ENCODE assay signal across 8 cellular contexts in genomic region chr1:19209439-19209989, GRCh38. TPM values are rescaled to one million over a fixed set of nuclear protein-coding genes. Genes with fewer than 3 reads are reported as not detected.
DNase-seq lines count a peak whose midpoint lies in the region; ATAC-seq, FAIRE-seq and TF ChIP-seq lines count a peak whose summit lies in the region.

No MANE protein-coding gene starts in this region.

- no peak for TF ChIP-seq CTCF in ascending aorta (IDR thresholded peaks at IDR 0.05)

- ATAC-seq in HG02852 (IDR thresholded peaks at IDR 0.05; ENCODE audit: unreplicated experiment), result peak; percentile 58

- H3K36me3 ChIP-seq in ascending aorta, result peaks cover 0 to 9% of the 10 kb centered on the region in 2 donors
- H3K36me3 ChIP-seq in skeletal muscle satellite cell (ENCODE audit: insufficient read depth, low read length), result peaks cover 8% of the 10 kb centered on the region

- peak overlapping the region; percentile 90 to 95 for H3K27ac ChIP-seq in ascending aorta

- H3K4me3 ChIP-seq in ascending aorta (peak overlapping the region; percentile 67 to 75), iPS-11a (ENCODE audit: low read depth, low read length) (peak overlapping the region; percentile 60), skeletal muscle satellite cell (ENCODE audit: low read length) (peak overlapping the region; percentile 87)

- no peaks in the 10 kb centered on the region for H3K9me3 ChIP-seq in ascending aorta
- H3K9me3 ChIP-seq in skeletal muscle satellite cell (replicated peaks; ENCODE audit: low read length), result no peaks in the 10 kb centered on the region

- H3K4me1 ChIP-seq in ascending aorta (peaks cover 6 to 31% of the 10 kb centered on the region in 2 donors), skeletal muscle satellite cell (ENCODE audit: control insufficient read depth, insufficient read depth, low read length) (peaks cover 25% of the 10 kb centered on the region)

- intact Hi-C loops in ascending aorta (cut with DNase I), result loop anchor here (5.0 to 10.0 kb wide), 3 partner anchors 33 to 307 kb away; partner anchors contain the start of genes ALDH4A1 and CAPZB

- DNase-seq in activated CD8-positive, alpha-beta memory T cell treated with anti-CD3 and anti-CD28 coated beads for 4 hours (ENCODE audit: low read depth in 2 of 2), result peak; percentile 9 to 19
- no peak for DNase-seq in activated CD8-positive, alpha-beta memory T cell treated with anti-CD3 and anti-CD28 coated beads, Interleukin-2, amount 50 U/mL, for 48 hours
- DNase-seq in RCC 7860 (ENCODE audit: low spot score), result peak; percentile 14
- peak in 1 of 2 donors; percentile 71 for DNase-seq in ascending aorta (ENCODE audit: low spot score in 2 of 2)
- DNase-seq in SKM-1 (lab: John Stamatoyannopoulos, UW; ENCODE audit: unreplicated experiment), result no peak

- peak overlapping the region; percentile 92 for H3K4me2 ChIP-seq in skeletal muscle satellite cell (ENCODE audit: low read length)

- peak overlapping the region; percentile 95 for H3K9ac ChIP-seq in skeletal muscle satellite cell (ENCODE audit: low read depth, low read length)

- FAIRE-seq in RCC 7860 (lab: Jason Lieb, UNC), result no peak

- H3K27me3 ChIP-seq in ascending aorta (no peaks in the 10 kb centered on the region), skeletal muscle satellite cell (ENCODE audit: control insufficient read depth, insufficient read depth, low read length) (no peaks in the 10 kb centered on the region)

RNA-seq across cellular contexts. Expression of gene UBR4, which starts 0.6 kb away (rescaled TPM):
- total RNA-seq in ascending aorta, result 222 TPM
- total RNA-seq in skeletal muscle satellite cell (2012; rRNA removed), result 74.8 and 78.4 TPM in 2 replicates

RNA-seq across cellular contexts. Expression of gene EMC1, which starts 41.8 kb away (rescaled TPM):
- total RNA-seq in ascending aorta, result 93.0 TPM
- total RNA-seq in skeletal muscle satellite cell (2012; rRNA removed), result 59.2 and 66.4 TPM in 2 replicates

RNA-seq across cellular contexts. Expression of gene MRTO4, which starts 42.1 kb away (rescaled TPM):
- total RNA-seq in ascending aorta, result 13.4 TPM
- total RNA-seq in skeletal muscle satellite cell (2012; rRNA removed), result 41.1 and 45.1 TPM in 2 replicates

Comparison
In these comparisons a context has a peak if more than half of its experiments do, and no peak if none do; other contexts are left out.
1. DNase-seq: peak in activated CD8-positive, alpha-beta memory T cell treated with anti-CD3 and anti-CD28 coated beads for 4 hours (2 of 2) and RCC 7860 (single experiment); none in activated CD8-positive, alpha-beta memory T cell treated with anti-CD3 and anti-CD28 coated beads, Interleukin-2, amount 50 U/mL, for 48 hours (single experiment) and SKM-1 (single experiment).
2. Peak in every context shown above with its lines, with median percentiles within 50 percentile points of each other: H3K4me3 ChIP-seq.